ENCODE assay signal across 1 cellular context in the genomic region with DNA sequence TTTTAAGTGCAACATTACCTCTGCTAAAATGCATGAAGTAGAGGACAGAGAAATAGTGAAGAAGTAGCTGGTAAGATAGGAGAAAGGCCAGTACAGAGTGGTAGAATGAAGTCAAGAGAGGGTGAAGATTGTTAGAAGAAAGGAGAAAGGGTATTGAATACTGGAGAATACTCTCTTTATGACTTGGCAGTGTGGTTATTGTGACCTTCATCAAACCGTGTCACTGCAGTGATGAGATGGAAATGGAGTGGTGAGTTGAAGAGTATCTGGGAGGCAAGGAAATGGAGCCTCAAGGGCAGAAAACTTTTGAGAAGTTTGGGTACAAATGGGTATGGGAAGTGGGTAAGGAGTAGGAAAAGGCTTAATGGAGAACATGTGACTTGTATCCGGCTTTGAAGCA.
TF ChIP-seq lines count a peak whose summit lies in the region.

No MANE protein-coding gene starts in this region.

TF ChIP-seq in IMR-90, 13 proteins besides CTCF, POLR2A, EP300 and RAD21:
- TF ChIP-seq SMC3 (IDR thresholded peaks at IDR 0.05; ENCODE audit: low read depth, low read length) (no peak), RFX5 (IDR thresholded peaks at IDR 0.05; ENCODE audit: low read depth, low read length) (no peak), RCOR1 (IDR thresholded peaks at IDR 0.05; ENCODE audit: insufficient replicate concordance, low read length) (no peak), CEBPB (IDR thresholded peaks at IDR 0.05; ENCODE audit: low read depth, low read length) (no peak), BHLHE40 (IDR thresholded peaks at IDR 0.05; ENCODE audit: low read depth, low read length) (no peak), NFE2L2 (IDR thresholded peaks at IDR 0.05; ENCODE audit: low read depth, low read length) (no peak), MXI1 (IDR thresholded peaks at IDR 0.05; ENCODE audit: borderline replicate concordance, low read depth, low read length) (no peak), FOS (IDR thresholded peaks at IDR 0.05; ENCODE audit: low read depth, low read length) (no peak)
- TF ChIP-seq, protein P1, sequence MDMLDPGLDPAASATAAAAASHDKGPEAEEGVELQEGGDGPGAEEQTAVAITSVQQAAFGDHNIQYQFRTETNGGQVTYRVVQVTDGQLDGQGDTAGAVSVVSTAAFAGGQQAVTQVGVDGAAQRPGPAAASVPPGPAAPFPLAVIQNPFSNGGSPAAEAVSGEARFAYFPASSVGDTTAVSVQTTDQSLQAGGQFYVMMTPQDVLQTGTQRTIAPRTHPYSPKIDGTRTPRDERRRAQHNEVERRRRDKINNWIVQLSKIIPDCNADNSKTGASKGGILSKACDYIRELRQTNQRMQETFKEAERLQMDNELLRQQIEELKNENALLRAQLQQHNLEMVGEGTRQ (IDR thresholded peaks at IDR 0.05; ENCODE audit: low read depth, low read length): no peak
- TF ChIP-seq, protein P2, sequence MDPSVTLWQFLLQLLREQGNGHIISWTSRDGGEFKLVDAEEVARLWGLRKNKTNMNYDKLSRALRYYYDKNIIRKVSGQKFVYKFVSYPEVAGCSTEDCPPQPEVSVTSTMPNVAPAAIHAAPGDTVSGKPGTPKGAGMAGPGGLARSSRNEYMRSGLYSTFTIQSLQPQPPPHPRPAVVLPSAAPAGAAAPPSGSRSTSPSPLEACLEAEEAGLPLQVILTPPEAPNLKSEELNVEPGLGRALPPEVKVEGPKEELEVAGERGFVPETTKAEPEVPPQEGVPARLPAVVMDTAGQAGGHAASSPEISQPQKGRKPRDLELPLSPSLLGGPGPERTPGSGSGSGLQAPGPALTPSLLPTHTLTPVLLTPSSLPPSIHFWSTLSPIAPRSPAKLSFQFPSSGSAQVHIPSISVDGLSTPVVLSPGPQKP (IDR thresholded peaks at IDR 0.05; ENCODE audit: borderline replicate concordance, low read depth, low read length): no peak
